20 cellular contexts compared by ENCODE assay signal in genomic region chr1:108653431-108654105, GRCh38. TPM values are rescaled to one million over a fixed set of nuclear protein-coding genes. Genes with fewer than 3 reads are reported as not detected.
"Had no signal": no experiment of that assay in that cellular context is flagged by ENCODE, and none has a peak within 500 bp of the region (broad histone marks: within the 10 kb centered on the region; RNA-seq: fewer than 3 reads in every experiment).

No MANE protein-coding gene starts in this region.

- FAIRE-seq: kidney, TTC549 had no signal

- H3K27me3 Mint-ChIP-seq: activated CD4-positive, alpha-beta T cell treated with anti-CD3 and anti-CD28 coated beads, Interleukin-2, amount 10 ng/mL, durations not matched to agents 7 days and 5 days had no signal

- H3K4me1 Mint-ChIP-seq: nephron had no signal

- DNase-seq: activated CD4-positive, alpha-beta T cell treated with anti-CD3 and anti-CD28 coated beads, Interleukin-2, amount 10 ng/mL, durations not matched to agents 7 days and 5 days; activated CD4-positive, CD25-positive, alpha-beta regulatory T cell; activated T-cell treated with anti-CD3 and anti-CD28 coated beads, Interleukin-2, amount 50 U/mL, for 1 hour; colonic mucosa; kidney; left lung; mucosa of descending colon; nucleus accumbens; posterior cingulate gyrus; retina; stimulated activated CD4-positive, alpha-beta T cell treated with anti-CD3 and anti-CD28 coated beads, Interleukin-4, amount 100 ng/mL, for 1 hour; stimulated activated naive CD4-positive, alpha-beta T cell; uterus had no signal

- ATAC-seq: left lung, mucosa of descending colon had no signal

- H3K27ac Mint-ChIP-seq: activated CD4-positive, alpha-beta T cell treated with anti-CD3 and anti-CD28 coated beads, Interleukin-2, amount 10 ng/mL, durations not matched to agents 7 days and 5 days; nephron had no signal

- H3K4me3 Mint-ChIP-seq: activated CD4-positive, alpha-beta T cell treated with anti-CD3 and anti-CD28 coated beads, Interleukin-2, amount 10 ng/mL, durations not matched to agents 7 days and 5 days; nephron had no signal

- H3K9me3 Mint-ChIP-seq: activated CD4-positive, alpha-beta T cell treated with anti-CD3 and anti-CD28 coated beads, Interleukin-2, amount 10 ng/mL, durations not matched to agents 7 days and 5 days had no signal

RNA-seq across cellular contexts. Expression of gene FNDC7, which starts 59.1 kb away (rescaled TPM):
- total RNA-seq: activated CD4-positive, alpha-beta T cell treated with anti-CD3 and anti-CD28 coated beads, Interleukin-2, amount 10 ng/mL, durations not matched to agents 7 days and 5 days; cardiac septum; colonic mucosa; esophagus muscularis mucosa; hepatocyte; kidney; left lung; mucosa of descending colon; subcutaneous adipose tissue; tibial nerve; uterus had no signal
